1 cellular context compared by ENCODE assay signal in the genomic region with DNA sequence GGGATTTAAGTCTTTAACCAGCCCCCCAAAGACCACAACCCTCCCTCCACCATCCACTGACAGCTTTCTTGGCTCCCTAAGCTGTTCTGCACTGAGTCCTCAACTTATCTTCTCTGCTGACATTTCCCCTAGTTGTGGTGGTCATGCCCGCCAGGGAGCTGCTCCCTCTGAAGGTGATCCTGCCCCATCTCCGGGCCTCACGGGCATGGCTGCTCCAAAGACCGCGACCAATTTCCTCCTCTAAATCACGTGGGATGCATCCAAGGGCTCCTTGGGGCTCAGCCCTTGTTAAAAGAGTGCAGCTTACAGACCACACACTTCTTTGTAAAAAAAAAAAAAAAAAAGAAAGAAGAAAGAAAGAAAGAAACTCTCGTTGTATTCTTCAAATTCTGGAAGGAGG.
TF ChIP-seq lines count a peak whose summit lies in the region.

No MANE protein-coding gene starts in this region.

TF ChIP-seq in liver, 16 proteins besides CTCF, POLR2A, EP300 and RAD21 (continued from another document):
- TF ChIP-seq, protein P1, sequence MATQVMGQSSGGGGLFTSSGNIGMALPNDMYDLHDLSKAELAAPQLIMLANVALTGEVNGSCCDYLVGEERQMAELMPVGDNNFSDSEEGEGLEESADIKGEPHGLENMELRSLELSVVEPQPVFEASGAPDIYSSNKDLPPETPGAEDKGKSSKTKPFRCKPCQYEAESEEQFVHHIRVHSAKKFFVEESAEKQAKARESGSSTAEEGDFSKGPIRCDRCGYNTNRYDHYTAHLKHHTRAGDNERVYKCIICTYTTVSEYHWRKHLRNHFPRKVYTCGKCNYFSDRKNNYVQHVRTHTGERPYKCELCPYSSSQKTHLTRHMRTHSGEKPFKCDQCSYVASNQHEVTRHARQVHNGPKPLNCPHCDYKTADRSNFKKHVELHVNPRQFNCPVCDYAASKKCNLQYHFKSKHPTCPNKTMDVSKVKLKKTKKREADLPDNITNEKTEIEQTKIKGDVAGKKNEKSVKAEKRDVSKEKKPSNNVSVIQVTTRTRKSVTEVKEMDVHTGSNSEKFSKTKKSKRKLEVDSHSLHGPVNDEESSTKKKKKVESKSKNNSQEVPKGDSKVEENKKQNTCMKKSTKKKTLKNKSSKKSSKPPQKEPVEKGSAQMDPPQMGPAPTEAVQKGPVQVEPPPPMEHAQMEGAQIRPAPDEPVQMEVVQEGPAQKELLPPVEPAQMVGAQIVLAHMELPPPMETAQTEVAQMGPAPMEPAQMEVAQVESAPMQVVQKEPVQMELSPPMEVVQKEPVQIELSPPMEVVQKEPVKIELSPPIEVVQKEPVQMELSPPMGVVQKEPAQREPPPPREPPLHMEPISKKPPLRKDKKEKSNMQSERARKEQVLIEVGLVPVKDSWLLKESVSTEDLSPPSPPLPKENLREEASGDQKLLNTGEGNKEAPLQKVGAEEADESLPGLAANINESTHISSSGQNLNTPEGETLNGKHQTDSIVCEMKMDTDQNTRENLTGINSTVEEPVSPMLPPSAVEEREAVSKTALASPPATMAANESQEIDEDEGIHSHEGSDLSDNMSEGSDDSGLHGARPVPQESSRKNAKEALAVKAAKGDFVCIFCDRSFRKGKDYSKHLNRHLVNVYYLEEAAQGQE (IDR thresholded peaks at IDR 0.05) = no peak
- no peak for TF ChIP-seq HNF4G (IDR thresholded peaks at IDR 0.05)
TF ChIP-seq in liver: peak in this region for 0.
